23 cellular contexts compared by ENCODE assay signal in genomic region chr16:81598083-81598482, GRCh38.
DNase-seq lines count a peak whose midpoint lies in the region; FAIRE-seq and TF ChIP-seq lines count a peak whose summit lies in the region.
"Had no signal": no experiment of that assay in that cellular context is flagged by ENCODE, and none has a peak within 500 bp of the region (broad histone marks: within the 10 kb centered on the region; RNA-seq: fewer than 3 reads in every experiment).

No MANE protein-coding gene starts in this region.

- DNase-seq in amniotic epithelial cell (ENCODE audit: low read depth) (peak; percentile 9), kidney (peak; percentile 20), NCI-H774 (lab: John Stamatoyannopoulos, UW) (no peak), H54 (ENCODE audit: insufficient read length, low spot score) (no peak), OCI-M1 (lab: John Stamatoyannopoulos, UW) (no peak), amygdala (lab: John Stamatoyannopoulos, UW) (no peak)
- DNase-seq: activated CD4-positive, CD25-positive, alpha-beta regulatory T cell; activated CD8-positive, alpha-beta memory T cell treated with anti-CD3 and anti-CD28 coated beads for 24 hours; caudate nucleus; foreskin melanocyte; GF-D8; GOT3; left colon; MM.1S; NCI-H2029 treated with DMSO at 0.1 percent for 48 hours; NCI-H510A; ovary; stimulated activated CD4-positive, alpha-beta T cell treated with anti-CD3 and anti-CD28 coated beads, Interleukin-4, amount 100 ng/mL, for 4 hours; stimulated activated CD8-positive, alpha-beta memory T cell treated with anti-CD3 and anti-CD28 coated beads, Interleukin-4, amount 100 ng/mL, for 48 hours; testis had no signal

- POLR2A ChIA-PET in HEK293 (lab: Yijun Ruan, JAX) = interaction anchor here (1.1 kb wide), 1 partner anchor 284 kb away, joined by 3 read pairs; the partner anchor contains the start of gene GAN

- FAIRE-seq in kidney (lab: Jason Lieb, UNC) = no peak
- no peak for FAIRE-seq in H54 (lab: Jason Lieb, UNC)

- H3K9me3 ChIP-seq in HEK293 (ENCODE audit: control insufficient read depth, insufficient read depth, low read depth, low read length) = no peaks in the 10 kb centered on the region
- H3K9me3 ChIP-seq in kidney (ENCODE audit: control insufficient read depth in 1 of 2, low read length in 2 of 2) = no peaks in the 10 kb centered on the region
- H3K9me3 ChIP-seq: ovary, testis had no signal

- H3K27ac ChIP-seq in C4-2B (peak overlapping the region; percentile 99), HEK293 (ENCODE audit: extremely low read depth, low read depth, low read length) (no peak overlapping the region), kidney (ENCODE audit: low read depth in 2 of 2, low read length in 2 of 2) (no peak overlapping the region)
- H3K27ac ChIP-seq: ovary, testis had no signal

- H3K9ac ChIP-seq in kidney (ENCODE audit: low read length in 2 of 2) = no peak overlapping the region

- TF ChIP-seq CTCF in C4-2B (conservative IDR thresholded peaks at IDR 0.05) (no peak; the same call in 1 of the 2 replicates), HEK293 (tag by site-specific recombination; IDR thresholded peaks at IDR 0.05) (0 out of 2 replicates have a peak, but pooled peaks have one; percentile 29), kidney (IDR thresholded peaks at IDR 0.05; ENCODE audit: borderline replicate concordance, extremely low read depth, insufficient read depth) (no peak)

- H3K4me3 ChIP-seq in HEK293 (ENCODE audit: low read depth, low read length) = no peak overlapping the region
- H3K4me3 ChIP-seq in kidney (ENCODE audit: low read length in 2 of 2) = no peak overlapping the region
- H3K4me3 ChIP-seq: ovary, skin epidermis, testis had no signal

- no peak for TF ChIP-seq POLR2A in H54 (IDR thresholded peaks at IDR 0.05; ENCODE audit: low read depth, low read length)

- no peaks in the 10 kb centered on the region for H3K36me3 ChIP-seq in HEK293 (ENCODE audit: control insufficient read depth in 2 of 2, insufficient read depth in 1 of 2, low read length in 2 of 2)
- H3K36me3 ChIP-seq in kidney (ENCODE audit: control insufficient read depth in 1 of 2, insufficient read depth in 2 of 2, low read length in 2 of 2) = no peaks in the 10 kb centered on the region
- H3K36me3 ChIP-seq: ovary had no signal

- H3K4me1 ChIP-seq in HEK293 (ENCODE audit: control insufficient read depth, insufficient read depth, low read length) (peaks cover 7% of the 10 kb centered on the region; the same call in 1 of the 2 replicates), kidney (ENCODE audit: control insufficient read depth in 1 of 2, insufficient read depth in 1 of 2, low read depth in 1 of 2, low read length in 2 of 2) (peaks cover 17 to 18% of the 10 kb centered on the region in 2 donors)
- H3K4me1 ChIP-seq: testis had no signal

- CTCF ChIA-PET in HEK293 (lab: Yijun Ruan, JAX) = interaction anchor here (0.7 to 1.7 kb wide), 5 partner anchors 9 to 137 kb away, joined by 3 to 6 read pairs (median 3); no protein-coding TSS in a partner anchor

- intact Hi-C loops in kidney (cut with DNase I) = no loop called here

TF ChIP-seq in HEK293, 187 proteins besides CTCF, POLR2A, EP300 and RAD21:
- TF ChIP-seq, protein P1, sequence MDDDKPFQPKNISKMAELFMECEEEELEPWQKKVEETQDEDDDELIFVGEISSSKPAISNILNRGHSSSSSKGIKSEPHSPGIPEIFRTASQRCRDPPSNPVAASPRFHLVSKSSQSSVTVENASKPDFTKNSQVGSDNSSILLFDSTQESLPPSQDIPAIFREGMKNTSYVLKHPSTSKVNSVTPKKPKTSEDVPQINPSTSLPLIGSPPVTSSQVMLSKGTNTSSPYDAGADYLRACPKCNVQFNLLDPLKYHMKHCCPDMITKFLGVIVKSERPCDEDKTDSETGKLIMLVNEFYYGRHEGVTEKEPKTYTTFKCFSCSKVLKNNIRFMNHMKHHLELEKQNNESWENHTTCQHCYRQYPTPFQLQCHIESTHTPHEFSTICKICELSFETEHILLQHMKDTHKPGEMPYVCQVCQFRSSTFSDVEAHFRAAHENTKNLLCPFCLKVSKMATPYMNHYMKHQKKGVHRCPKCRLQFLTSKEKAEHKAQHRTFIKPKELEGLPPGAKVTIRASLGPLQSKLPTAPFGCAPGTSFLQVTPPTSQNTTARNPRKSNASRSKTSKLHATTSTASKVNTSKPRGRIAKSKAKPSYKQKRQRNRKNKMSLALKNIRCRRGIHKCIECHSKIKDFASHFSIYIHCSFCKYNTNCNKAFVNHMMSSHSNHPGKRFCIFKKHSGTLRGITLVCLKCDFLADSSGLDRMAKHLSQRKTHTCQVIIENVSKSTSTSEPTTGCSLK (tag by site-specific recombination; IDR thresholded peaks at IDR 0.05) = no peak
- TF ChIP-seq ZNF184 (tag by site-specific recombination; IDR thresholded peaks at IDR 0.05) (no peak), ZNF239 (tag by site-specific recombination; IDR thresholded peaks at IDR 0.05) (no peak), ZBTB20 (tag by site-specific recombination; IDR thresholded peaks at IDR 0.05) (no peak)

Comparison
In these comparisons a context has a peak if more than half of its experiments do, and no peak if none do; other contexts are left out.
1. DNase-seq: peak in amniotic epithelial cell (single experiment) and kidney (single experiment); none in NCI-H774 (single experiment), H54 (single experiment), OCI-M1 (single experiment) and amygdala (0 of 56).